In the genomic region with DNA sequence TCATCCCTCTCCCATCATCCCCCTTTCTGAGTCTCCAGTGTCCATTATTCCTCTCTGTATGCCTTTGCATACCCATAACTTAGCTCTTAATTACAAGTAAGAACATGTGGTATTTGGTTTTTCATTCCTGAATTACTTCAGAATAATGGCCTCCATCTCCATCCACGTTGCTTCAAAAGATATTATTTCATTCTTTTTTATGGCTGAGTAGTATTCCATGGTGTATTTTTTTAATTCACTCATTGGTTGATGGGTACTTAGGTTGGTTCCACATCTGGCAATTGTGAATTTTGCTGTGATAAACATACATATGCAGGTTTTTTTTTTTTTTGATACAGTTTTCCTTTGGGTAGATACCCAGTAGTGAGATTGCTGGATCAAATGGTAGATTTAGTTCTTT, we compare ENCODE assay signal across 1 cellular context.
A peak's percentile ranks its signal among the peaks of the same experiment; 100 is the strongest.
TF ChIP-seq lines count a peak whose summit lies in the region.

No MANE protein-coding gene starts in this region.

TF ChIP-seq in HEK293, 187 proteins besides CTCF, POLR2A, EP300 and RAD21 (continued from another document):
- TF ChIP-seq ZNF580 (tag by site-specific recombination; IDR thresholded peaks at IDR 0.05), result 0 out of 2 replicates have a peak, but pooled peaks have one; percentile 12
